ENCODE assay signal across 8 cellular contexts in the genomic region with DNA sequence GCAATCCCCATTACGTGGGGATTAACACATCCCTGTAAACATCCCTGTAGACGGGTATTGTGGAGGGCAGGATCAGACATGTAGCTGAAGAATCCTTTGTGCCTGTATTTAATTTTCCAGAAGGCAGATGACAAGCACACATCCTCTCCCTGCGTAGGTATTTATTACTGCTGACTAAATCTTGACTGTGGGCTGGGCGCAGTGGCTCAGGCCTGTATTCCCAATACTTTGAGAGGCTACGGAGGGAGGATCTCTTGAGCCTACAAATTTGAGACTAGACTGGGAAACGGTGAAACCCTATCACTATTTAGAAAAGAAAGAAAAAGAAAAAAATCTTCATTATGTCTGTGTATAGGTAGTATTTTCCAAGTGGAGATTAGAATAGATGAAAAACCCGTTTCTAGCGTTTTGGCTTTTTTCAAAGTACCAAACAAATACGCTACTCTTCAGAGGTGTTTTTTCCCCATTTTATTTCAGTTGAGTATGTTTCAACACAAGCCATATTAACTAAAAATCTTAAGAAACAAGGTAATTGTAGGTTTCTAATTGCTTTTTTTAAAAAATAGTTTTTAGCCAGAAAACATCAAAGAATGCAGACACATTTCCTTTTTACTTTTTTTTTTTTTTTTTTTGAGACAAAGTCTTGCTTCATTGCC. TPM values are rescaled to one million over a fixed set of nuclear protein-coding genes. Genes with fewer than 3 reads are reported as not detected.
DNase-seq lines count a peak whose midpoint lies in the region; ATAC-seq and TF ChIP-seq lines count a peak whose summit lies in the region.

No MANE protein-coding gene starts in this region.

- DNase-seq in T-helper 2 cell treated with Interferon-gamma antibody and Interleukin-4, amounts not matched to agents 5 μg/mL and 100 μg/mL, for 36 hours (ENCODE audit: low spot score): no peak
- DNase-seq in T-helper 2 cell (no peak), NCI-H526 treated with DMSO at 0.1 percent for 48 hours (lab: John Stamatoyannopoulos, UW) (peak; percentile 44), psoas muscle (no peak), testis (no peak)

- no peak for TF ChIP-seq POLR2A in testis (IDR thresholded peaks at IDR 0.05)

- peak overlapping the region; percentile 93 for H3K4me3 Mint-ChIP-seq in T-helper 2 cell treated with Interferon-gamma antibody and Interleukin-4, amounts not matched to agents 5 μg/mL and 100 μg/mL, for 36 hours
- H3K4me3 Mint-ChIP-seq in dendritic cell treated with granulocyte-macrophage colony-stimulating factor and Interleukin-4, amounts not matched to agents 40 ng/mL and 50 ng/mL, for 4 days: no peak overlapping the region
- peak overlapping the region; percentile 78 for H3K4me3 Mint-ChIP-seq in stimulated activated memory B cell treated with anti-CD40 and anti-IgM and Interleukin-4, amounts not matched to agents 10 μg/mL and 1 μg/mL and 100 μg/mL, for 72 hours

- peaks cover 6% of the 10 kb centered on the region for H3K36me3 Mint-ChIP-seq in T-helper 2 cell treated with Interferon-gamma antibody and Interleukin-4, amounts not matched to agents 5 μg/mL and 100 μg/mL, for 36 hours (ENCODE audit: low read depth)
- H3K36me3 Mint-ChIP-seq in dendritic cell treated with granulocyte-macrophage colony-stimulating factor and Interleukin-4, amounts not matched to agents 40 ng/mL and 50 ng/mL, for 4 days (ENCODE audit: low read depth): peaks cover 20% of the 10 kb centered on the region
- no peaks in the 10 kb centered on the region for H3K36me3 Mint-ChIP-seq in stimulated activated memory B cell treated with anti-CD40 and anti-IgM and Interleukin-4, amounts not matched to agents 10 μg/mL and 1 μg/mL and 100 μg/mL, for 72 hours

- ATAC-seq in stimulated activated memory B cell treated with anti-CD40 and anti-IgM and Interleukin-4, amounts not matched to agents 10 μg/mL and 1 μg/mL and 100 μg/mL, for 72 hours: no peak
- no peak for ATAC-seq in HG03565 (IDR thresholded peaks at IDR 0.05; ENCODE audit: unreplicated experiment)
- no peak for ATAC-seq in psoas muscle

- H3K27me3 ChIP-seq in psoas muscle (ENCODE audit: insufficient read depth in 3 of 3, low read length in 2 of 3): no peaks in the 10 kb centered on the region
- no peaks in the 10 kb centered on the region for H3K27me3 ChIP-seq in testis

- H3K9me3 Mint-ChIP-seq in T-helper 2 cell treated with Interferon-gamma antibody and Interleukin-4, amounts not matched to agents 5 μg/mL and 100 μg/mL, for 36 hours: no peaks in the 10 kb centered on the region
- H3K9me3 Mint-ChIP-seq in dendritic cell treated with granulocyte-macrophage colony-stimulating factor and Interleukin-4, amounts not matched to agents 40 ng/mL and 50 ng/mL, for 4 days: no peaks in the 10 kb centered on the region
- no peaks in the 10 kb centered on the region for H3K9me3 Mint-ChIP-seq in stimulated activated memory B cell treated with anti-CD40 and anti-IgM and Interleukin-4, amounts not matched to agents 10 μg/mL and 1 μg/mL and 100 μg/mL, for 72 hours

- intact Hi-C loops in dendritic cell treated with granulocyte-macrophage colony-stimulating factor and Interleukin-4, amounts not matched to agents 40 ng/mL and 50 ng/mL, for 4 days (cut with micrococcal nuclease): loop anchor here (5.0 kb wide), 2 partner anchors 47 to 122 kb away; no protein-coding TSS in a partner anchor
- intact Hi-C loops in psoas muscle (cut with DNase I) (loop anchor here in 1 of 2 donors (10.0 kb wide), 1 partner anchor 50 kb away; no protein-coding TSS in a partner anchor), testis (cut with DNase I; ENCODE audit: low total_unique reads) (no loop called here)

- H3K27ac Mint-ChIP-seq in T-helper 2 cell treated with Interferon-gamma antibody and Interleukin-4, amounts not matched to agents 5 μg/mL and 100 μg/mL, for 36 hours: peak overlapping the region; percentile 96
- peak overlapping the region; percentile 98 for H3K27ac Mint-ChIP-seq in dendritic cell treated with granulocyte-macrophage colony-stimulating factor and Interleukin-4, amounts not matched to agents 40 ng/mL and 50 ng/mL, for 4 days
- H3K27ac Mint-ChIP-seq in stimulated activated memory B cell treated with anti-CD40 and anti-IgM and Interleukin-4, amounts not matched to agents 10 μg/mL and 1 μg/mL and 100 μg/mL, for 72 hours: peak overlapping the region; percentile 99

- H3K27ac ChIP-seq in psoas muscle: no peak overlapping the region
- no peak overlapping the region for H3K27ac ChIP-seq in testis

- H3K4me1 Mint-ChIP-seq in T-helper 2 cell treated with Interferon-gamma antibody and Interleukin-4, amounts not matched to agents 5 μg/mL and 100 μg/mL, for 36 hours (ENCODE audit: low read depth): peaks cover 37% of the 10 kb centered on the region
- peaks cover 28% of the 10 kb centered on the region for H3K4me1 Mint-ChIP-seq in dendritic cell treated with granulocyte-macrophage colony-stimulating factor and Interleukin-4, amounts not matched to agents 40 ng/mL and 50 ng/mL, for 4 days (ENCODE audit: low read depth)
- H3K4me1 Mint-ChIP-seq in stimulated activated memory B cell treated with anti-CD40 and anti-IgM and Interleukin-4, amounts not matched to agents 10 μg/mL and 1 μg/mL and 100 μg/mL, for 72 hours: peaks cover 57% of the 10 kb centered on the region

- no peaks in the 10 kb centered on the region for H3K9me3 ChIP-seq in psoas muscle
- no peaks in the 10 kb centered on the region for H3K9me3 ChIP-seq in testis

- H3K27me3 Mint-ChIP-seq in T-helper 2 cell treated with Interferon-gamma antibody and Interleukin-4, amounts not matched to agents 5 μg/mL and 100 μg/mL, for 36 hours (ENCODE audit: low read depth): no peaks in the 10 kb centered on the region
- H3K27me3 Mint-ChIP-seq in dendritic cell treated with granulocyte-macrophage colony-stimulating factor and Interleukin-4, amounts not matched to agents 40 ng/mL and 50 ng/mL, for 4 days: no peaks in the 10 kb centered on the region
- H3K27me3 Mint-ChIP-seq in stimulated activated memory B cell treated with anti-CD40 and anti-IgM and Interleukin-4, amounts not matched to agents 10 μg/mL and 1 μg/mL and 100 μg/mL, for 72 hours: no peaks in the 10 kb centered on the region

- TF ChIP-seq CTCF in psoas muscle (IDR thresholded peaks at IDR 0.05) (no peak), testis (IDR thresholded peaks at IDR 0.05) (no peak)

- 82 to 85% (median 83%) methylated on average over 9 of the region's 9 CpGs for whole genome bisulfite sequencing in psoas muscle, 3 donors
- WGBS in testis, 2 donors: 56 to 65% methylated on average over 9 of the region's 9 CpGs

- H3K4me1 ChIP-seq in psoas muscle (peaks cover 28% of the 10 kb centered on the region), testis (peaks cover 8% of the 10 kb centered on the region)

- H3K36me3 ChIP-seq in psoas muscle (ENCODE audit: insufficient read depth in 1 of 2, low read depth in 1 of 2) (peaks cover 0 to 10% of the 10 kb centered on the region in 2 donors), testis (ENCODE audit: low read depth, missing control alignments) (no peaks in the 10 kb centered on the region)

- H3K4me3 ChIP-seq in psoas muscle (no peak overlapping the region), testis (no peak overlapping the region)

RNA-seq across cellular contexts. Expression of gene MARF1, which starts 1.5 kb away (rescaled TPM):
- total RNA-seq in psoas muscle (10 to 100 TPM; 41.7 to 91.5 (median 51.3) TPM), testis (10 to 100 TPM; 49.7 to 57.9 TPM)
- polyA plus RNA-seq in psoas muscle (10 to 100 TPM; 13.4 to 35.1 (median 17.0) TPM), testis (ENCODE audit: insufficient read depth, low read depth, low replicate concordance) (30.9 TPM)

RNA-seq across cellular contexts. Expression of gene NDE1, which starts 5.6 kb away (rescaled TPM):
- total RNA-seq in psoas muscle (10 to 100 TPM in 3 of 4 donors, 1 to 10 TPM in 1; 7.9 to 17.0 (median 11.5) TPM), testis (10 to 100 TPM; 51.6 to 84.3 TPM)
- polyA plus RNA-seq in psoas muscle (10 to 100 TPM in 1 of 3 donors, 1 to 10 TPM in 2; 6.6 to 14.6 (median 7.3) TPM), testis (ENCODE audit: insufficient read depth, low read depth, low replicate concordance) (45.2 TPM)
